In the genomic region with DNA sequence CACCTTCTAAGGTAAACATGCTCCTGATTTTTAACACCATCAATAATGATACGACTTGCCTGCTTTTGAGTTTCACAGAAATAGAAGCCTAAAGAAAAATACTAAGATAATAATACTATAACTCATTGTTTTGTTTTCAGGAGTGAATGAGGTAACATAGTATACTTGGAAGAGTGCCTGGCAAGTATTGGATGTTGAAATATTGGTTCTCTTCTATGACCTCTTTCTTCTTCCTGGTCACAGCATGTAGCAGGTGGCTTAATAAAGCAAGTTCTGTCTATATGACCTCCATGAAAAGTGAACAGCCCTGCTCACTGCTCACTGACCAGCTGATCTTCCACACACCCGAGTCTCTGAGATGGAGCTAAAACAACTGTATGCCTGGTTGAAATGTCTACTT, we compare ENCODE assay signal across 28 cellular contexts.
"Had no signal": no experiment of that assay in that cellular context is flagged by ENCODE, and none has a peak within 500 bp of the region (broad histone marks: within the 10 kb centered on the region; RNA-seq: fewer than 3 reads in every experiment).

No MANE protein-coding gene starts in this region.

- H3K4me3 ChIP-seq: left lung, lung, ovary, prostate gland, sigmoid colon, stomach, testis, thyroid gland, transverse colon, upper lobe of right lung had no signal

- H3K9me3 ChIP-seq: ovary, prostate gland, testis, thyroid gland, upper lobe of right lung had no signal

- H3K4me1 Mint-ChIP-seq: mesothelial cell of epicardium; naive thymus-derived CD4-positive, alpha-beta T cell had no signal

- H3K4me3 Mint-ChIP-seq: mesothelial cell of epicardium; naive thymus-derived CD4-positive, alpha-beta T cell; natural killer cell treated with Interleukin-12 subunit alpha and Interleukin-12 subunit beta and Interleukin-15 and Interleukin-18, amount 100 ng/mL, for 72 hours; stimulated activated naive B cell treated with anti-CD40 and anti-IgM and Interleukin-4, amounts not matched to agents 10 μg/mL and 1 μg/mL and 100 μg/mL, for 72 hours had no signal

- H3K36me3 ChIP-seq: left lung, ovary, prostate gland, sigmoid colon, stomach, thyroid gland, transverse colon, upper lobe of right lung had no signal

- H3K27ac ChIP-seq: left lung, ovary, prostate gland, sigmoid colon, stomach, testis, thyroid gland, transverse colon, upper lobe of right lung had no signal

- DNase-seq: head of caudate nucleus; hippocampal formation; kidney glomerular epithelial cell; left cardiac atrium; left lung; mesendoderm; naive thymus-derived CD4-positive, alpha-beta T cell; ovary; posterior cingulate gyrus; retina; right cardiac atrium; sigmoid colon; small intestine; stimulated activated CD4-positive, alpha-beta T cell treated with anti-CD3 and anti-CD28 coated beads, Interleukin-1b, Interleukin-23, amount 100 ng/mL, for 48 hours; stimulated activated CD4-positive, alpha-beta T cell treated with anti-CD3 and anti-CD28 coated beads, Interleukin-2, amount 100 ng/mL, for 48 hours; stimulated activated CD4-positive, alpha-beta T cell treated with anti-CD3 and anti-CD28 coated beads, Interleukin-4, amount 100 ng/mL, for 4 hours; stimulated activated CD8-positive, alpha-beta memory T cell treated with anti-CD3 and anti-CD28 coated beads, Interleukin-4, amount 100 ng/mL, for 48 hours; stimulated activated naive B cell treated with anti-CD40 and anti-IgM and Interleukin-4, amounts not matched to agents 10 μg/mL and 1 μg/mL and 100 μg/mL, for 72 hours; stimulated activated naive CD8-positive, alpha-beta T cell treated with anti-CD3 and anti-CD28 coated beads, Interleukin-15, Interleukin-2, amounts not matched to agents 100 U/mL and 50 U/mL, for 24 hours; stomach; testis; thyroid gland; transverse colon; upper lobe of right lung had no signal

- ATAC-seq: left cardiac atrium; left lung; naive thymus-derived CD4-positive, alpha-beta T cell; natural killer cell treated with Interleukin-12 subunit alpha and Interleukin-12 subunit beta and Interleukin-15 and Interleukin-18, amount 100 ng/mL, for 72 hours; right cardiac atrium; stimulated activated naive B cell treated with anti-CD40 and anti-IgM and Interleukin-4, amounts not matched to agents 10 μg/mL and 1 μg/mL and 100 μg/mL, for 72 hours; stimulated activated naive CD8-positive, alpha-beta T cell treated with anti-CD3 and anti-CD28 coated beads, Interleukin-15, Interleukin-2, amounts not matched to agents 100 U/mL and 50 U/mL, for 24 hours; upper lobe of right lung had no signal

- H3K27ac Mint-ChIP-seq: mesothelial cell of epicardium; naive thymus-derived CD4-positive, alpha-beta T cell; natural killer cell treated with Interleukin-12 subunit alpha and Interleukin-12 subunit beta and Interleukin-15 and Interleukin-18, amount 100 ng/mL, for 72 hours; stimulated activated naive B cell treated with anti-CD40 and anti-IgM and Interleukin-4, amounts not matched to agents 10 μg/mL and 1 μg/mL and 100 μg/mL, for 72 hours had no signal

- H3K27me3 Mint-ChIP-seq: natural killer cell treated with Interleukin-12 subunit alpha and Interleukin-12 subunit beta and Interleukin-15 and Interleukin-18, amount 100 ng/mL, for 72 hours had no signal

- H3K4me1 ChIP-seq: left lung, prostate gland, sigmoid colon, stomach, testis, thyroid gland, transverse colon, upper lobe of right lung had no signal

- H3K36me3 Mint-ChIP-seq: mesothelial cell of epicardium; naive thymus-derived CD4-positive, alpha-beta T cell; natural killer cell treated with Interleukin-12 subunit alpha and Interleukin-12 subunit beta and Interleukin-15 and Interleukin-18, amount 100 ng/mL, for 72 hours; stimulated activated naive B cell treated with anti-CD40 and anti-IgM and Interleukin-4, amounts not matched to agents 10 μg/mL and 1 μg/mL and 100 μg/mL, for 72 hours had no signal

- H3K27me3 ChIP-seq: left lung, ovary, sigmoid colon, stomach, testis, thyroid gland, transverse colon, upper lobe of right lung had no signal

- H3K9me3 Mint-ChIP-seq: natural killer cell treated with Interleukin-12 subunit alpha and Interleukin-12 subunit beta and Interleukin-15 and Interleukin-18, amount 100 ng/mL, for 72 hours had no signal
